Comparison of ENCODE assay signal across 8 cellular contexts in genomic region chr1:184754479-184755225, GRCh38. TPM values are rescaled to one million over a fixed set of nuclear protein-coding genes. Genes with fewer than 3 reads are reported as not detected.
DNase-seq lines count a peak whose midpoint lies in the region; ATAC-seq and TF ChIP-seq lines count a peak whose summit lies in the region.

A gene with protein sequence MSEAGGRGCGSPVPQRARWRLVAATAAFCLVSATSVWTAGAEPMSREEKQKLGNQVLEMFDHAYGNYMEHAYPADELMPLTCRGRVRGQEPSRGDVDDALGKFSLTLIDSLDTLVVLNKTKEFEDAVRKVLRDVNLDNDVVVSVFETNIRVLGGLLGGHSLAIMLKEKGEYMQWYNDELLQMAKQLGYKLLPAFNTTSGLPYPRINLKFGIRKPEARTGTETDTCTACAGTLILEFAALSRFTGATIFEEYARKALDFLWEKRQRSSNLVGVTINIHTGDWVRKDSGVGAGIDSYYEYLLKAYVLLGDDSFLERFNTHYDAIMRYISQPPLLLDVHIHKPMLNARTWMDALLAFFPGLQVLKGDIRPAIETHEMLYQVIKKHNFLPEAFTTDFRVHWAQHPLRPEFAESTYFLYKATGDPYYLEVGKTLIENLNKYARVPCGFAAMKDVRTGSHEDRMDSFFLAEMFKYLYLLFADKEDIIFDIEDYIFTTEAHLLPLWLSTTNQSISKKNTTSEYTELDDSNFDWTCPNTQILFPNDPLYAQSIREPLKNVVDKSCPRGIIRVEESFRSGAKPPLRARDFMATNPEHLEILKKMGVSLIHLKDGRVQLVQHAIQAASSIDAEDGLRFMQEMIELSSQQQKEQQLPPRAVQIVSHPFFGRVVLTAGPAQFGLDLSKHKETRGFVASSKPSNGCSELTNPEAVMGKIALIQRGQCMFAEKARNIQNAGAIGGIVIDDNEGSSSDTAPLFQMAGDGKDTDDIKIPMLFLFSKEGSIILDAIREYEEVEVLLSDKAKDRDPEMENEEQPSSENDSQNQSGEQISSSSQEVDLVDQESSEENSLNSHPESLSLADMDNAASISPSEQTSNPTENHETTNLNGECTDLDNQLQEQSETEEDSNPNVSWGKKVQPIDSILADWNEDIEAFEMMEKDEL (minus strand): TSS chr1:184754858. CDS start chr1:184754646, 212 bp downstream.

- no peak for TF ChIP-seq CTCF in GM20000 (IDR thresholded peaks at IDR 0.05; ENCODE audit: extremely low read depth, missing control alignments)
- no peak for TF ChIP-seq CTCF in lung (IDR thresholded peaks at IDR 0.05; ENCODE audit: control extremely low read depth, extremely low read depth)

- H3K4me3 ChIP-seq in lung = peak within 1 kb of the TSS; percentile 94

- POLR2A ChIA-PET in activated CD8-positive, alpha-beta memory T cell treated with anti-CD3 and anti-CD28 coated beads for 36 hours (lab: Charles Lee) = interaction anchor here (0.9 to 2.7 kb wide), 3 partner anchors 12 to 291 kb away, joined by 3 to 15 read pairs (median 8); partner anchors contain the start of genes NIBAN1 and RNF2

- H3K9me3 ChIP-seq in lung (ENCODE audit: control insufficient read depth in 2 of 2, insufficient read depth in 1 of 2, low read length in 1 of 2) = no peaks in the 10 kb centered on the region

- H3K36me3 ChIP-seq in lung (ENCODE audit: control insufficient read depth in 2 of 2, insufficient read depth in 2 of 2, low read length in 2 of 2) = no peaks in the 10 kb centered on the region

- peaks cover 0 to 2% of the 10 kb centered on the region in 2 donors for H3K4me1 ChIP-seq in lung (ENCODE audit: control insufficient read depth in 2 of 2, insufficient read depth in 2 of 2, low read length in 2 of 2)

- CTCF ChIA-PET in activated CD8-positive, alpha-beta memory T cell treated with anti-CD3 and anti-CD28 coated beads for 36 hours (lab: Charles Lee) = no interaction called here

- DNase-seq in CMK (ENCODE audit: low read depth) = peak; percentile 99
- DNase-seq in GM20000 (ENCODE audit: low spot score) = peak; percentile 96
- peak; percentile 99 for DNase-seq in HT-29 (ENCODE audit: low spot score)
- peak; percentile 99 for DNase-seq in NOMO-1 (lab: John Stamatoyannopoulos, UW; ENCODE audit: unreplicated experiment in 2 of 2)
- peak; percentile 95 for DNase-seq in effector CD8-positive, alpha-beta T cell (lab: John Stamatoyannopoulos, UW)
- peak; percentile 100 for DNase-seq in lung (ENCODE audit: low spot score)
- peak; percentile 89 to 97 (median 94) for DNase-seq in stimulated activated CD4-positive, alpha-beta T cell treated with anti-CD3 and anti-CD28 coated beads, TNF-alpha, amount 100 ng/mL, for 4 hours (ENCODE audit: low read depth in 3 of 3)

- peak; percentile 96 for ATAC-seq in lung (ENCODE audit: insufficient read depth, low FRiP score)

- no peaks in the 10 kb centered on the region for H3K27me3 ChIP-seq in lung (ENCODE audit: control insufficient read depth, insufficient read depth)

- 0% methylated on average over 74 to 76 of the region's 76 CpGs for WGBS in lung, 2 donors

- H3K27ac ChIP-seq in lung (ENCODE audit: low read depth in 1 of 2, low read length in 1 of 2) = peak within 1 kb of the TSS; percentile 88 to 96

RNA-seq across cellular contexts. Expression of the gene that starts here (rescaled TPM):
- total RNA-seq in HT-29 (2014; rRNA removed; shearing (Covaris generic)) = 21.7 and 27.7 TPM in 2 replicates
- 10 to 100 TPM; 19.6 to 22.2 TPM for total RNA-seq in activated CD8-positive, alpha-beta memory T cell treated with anti-CD3 and anti-CD28 coated beads for 36 hours
- 10 to 100 TPM; 28.8 to 54.9 TPM for total RNA-seq in lung
- 10 to 100 TPM; 12.2 to 13.3 TPM for polyA plus RNA-seq in lung

Comparison
In these comparisons a context has a peak if more than half of its experiments do, and no peak if none do; other contexts are left out.
1. Peak in every context shown above with its lines: DNase-seq, ATAC-seq, H3K4me3 ChIP-seq and H3K27ac ChIP-seq.